Comparison of ENCODE assay signal across 1 cellular context in genomic region chr2:171412571-171412970, GRCh38.
TF ChIP-seq lines count a peak whose summit lies in the region.

No MANE protein-coding gene starts in this region.

TF ChIP-seq in IMR-90, 13 proteins besides CTCF, POLR2A, EP300 and RAD21:
- TF ChIP-seq, protein P1, sequence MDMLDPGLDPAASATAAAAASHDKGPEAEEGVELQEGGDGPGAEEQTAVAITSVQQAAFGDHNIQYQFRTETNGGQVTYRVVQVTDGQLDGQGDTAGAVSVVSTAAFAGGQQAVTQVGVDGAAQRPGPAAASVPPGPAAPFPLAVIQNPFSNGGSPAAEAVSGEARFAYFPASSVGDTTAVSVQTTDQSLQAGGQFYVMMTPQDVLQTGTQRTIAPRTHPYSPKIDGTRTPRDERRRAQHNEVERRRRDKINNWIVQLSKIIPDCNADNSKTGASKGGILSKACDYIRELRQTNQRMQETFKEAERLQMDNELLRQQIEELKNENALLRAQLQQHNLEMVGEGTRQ (IDR thresholded peaks at IDR 0.05; ENCODE audit: low read depth, low read length): no peak
- TF ChIP-seq CEBPB (IDR thresholded peaks at IDR 0.05; ENCODE audit: low read depth, low read length): peak; percentile 22; the same call in 1 of the 2 replicates
- TF ChIP-seq ELK1 (IDR thresholded peaks at IDR 0.05; ENCODE audit: borderline replicate concordance, low read depth, low read length): no peak
- no peak for TF ChIP-seq RFX5 (IDR thresholded peaks at IDR 0.05; ENCODE audit: low read depth, low read length)
- TF ChIP-seq FOS (IDR thresholded peaks at IDR 0.05; ENCODE audit: low read depth, low read length): no peak
- TF ChIP-seq MAFK (IDR thresholded peaks at IDR 0.05; ENCODE audit: low read depth, low read length): no peak
- TF ChIP-seq MAZ (IDR thresholded peaks at IDR 0.05; ENCODE audit: borderline replicate concordance, low read depth, low read length): no peak
- no peak for TF ChIP-seq BHLHE40 (IDR thresholded peaks at IDR 0.05; ENCODE audit: low read depth, low read length)
